14 cellular contexts compared by ENCODE assay signal in the genomic region with DNA sequence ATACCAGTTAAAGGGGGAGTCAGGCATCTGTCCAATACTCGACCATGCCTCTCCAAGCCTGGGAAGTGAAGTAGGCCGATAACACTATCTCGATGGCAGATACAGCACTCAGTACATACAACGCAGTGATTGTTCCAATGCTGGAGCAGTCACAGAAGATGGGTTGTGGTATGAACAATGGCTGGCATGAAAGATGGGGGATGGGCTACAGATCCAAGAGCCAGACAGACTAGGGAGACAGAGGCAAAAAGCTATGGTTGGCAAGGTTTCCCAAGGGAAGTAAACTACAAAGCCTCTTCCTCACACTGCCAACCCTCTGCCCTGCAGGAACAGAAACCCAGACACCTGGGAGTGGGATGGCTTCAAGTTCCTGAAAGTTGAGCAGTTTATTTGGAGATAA. TPM values are rescaled to one million over a fixed set of nuclear protein-coding genes. Genes with fewer than 3 reads are reported as not detected.
DNase-seq lines count a peak whose midpoint lies in the region; ATAC-seq and TF ChIP-seq lines count a peak whose summit lies in the region.
"Had no signal": no experiment of that assay in that cellular context is flagged by ENCODE, and none has a peak within 500 bp of the region (broad histone marks: within the 10 kb centered on the region; RNA-seq: fewer than 3 reads in every experiment).

No MANE protein-coding gene starts in this region.

- peak overlapping the region; percentile 30 to 31 for H3K27ac Mint-ChIP-seq in natural killer cell treated with Interleukin-12 subunit alpha and Interleukin-12 subunit beta and Interleukin-15 and Interleukin-18, amount 100 ng/mL, for 72 hours
- H3K27ac Mint-ChIP-seq in natural killer cell (no peak overlapping the region), immature natural killer cell (no peak overlapping the region)
- peak overlapping the region in 5 of 9 donors; percentile 29 to 86 (median 65) for H3K27ac Mint-ChIP-seq in naive thymus-derived CD4-positive, alpha-beta T cell

- no peak overlapping the region for H2BK12ac ChIP-seq in mesenchymal stem cell (ENCODE audit: low read length in 2 of 2)

- 98% methylated on average over 4 of the region's 4 CpGs for WGBS in mesenchymal stem cell

- no peak overlapping the region for H2BK5ac ChIP-seq in mesenchymal stem cell (ENCODE audit: low read depth, low read length, poor library complexity, severe bottlenecking)

- peaks cover 17% of the 10 kb centered on the region for H3K36me3 Mint-ChIP-seq in natural killer cell treated with Interleukin-12 subunit alpha and Interleukin-12 subunit beta and Interleukin-15 and Interleukin-18, amount 100 ng/mL, for 72 hours
- H3K36me3 Mint-ChIP-seq in natural killer cell (no peaks in the 10 kb centered on the region), immature natural killer cell (peaks cover 4 to 15% (median 11%) of the 10 kb centered on the region in 3 donors)
- peaks cover 5 to 42% (median 24%) of the 10 kb centered on the region in 5 donors for H3K36me3 Mint-ChIP-seq in naive thymus-derived CD4-positive, alpha-beta T cell

- H3K14ac ChIP-seq in mesenchymal stem cell (ENCODE audit: low read length in 2 of 2) = no peak overlapping the region

- no peak overlapping the region for H3K4me3 Mint-ChIP-seq in natural killer cell treated with Interleukin-12 subunit alpha and Interleukin-12 subunit beta and Interleukin-15 and Interleukin-18, amount 100 ng/mL, for 72 hours
- H3K4me3 Mint-ChIP-seq in natural killer cell (no peak overlapping the region), immature natural killer cell (no peak overlapping the region)
- no peak overlapping the region for H3K4me3 Mint-ChIP-seq in naive thymus-derived CD4-positive, alpha-beta T cell
- H3K4me3 Mint-ChIP-seq: CD4-positive, CD25-positive, alpha-beta regulatory T cell; nephron had no signal

- no peak overlapping the region for H4K8ac ChIP-seq in mesenchymal stem cell (ENCODE audit: low read length)

- intact Hi-C loops in natural killer cell (cut with micrococcal nuclease) = no loop called here
- intact Hi-C loops in naive thymus-derived CD4-positive, alpha-beta T cell (cut with micrococcal nuclease) = loop anchor here in 1 of 2 donors (2.0 kb wide), 1 partner anchor 17 kb away; no protein-coding TSS in a partner anchor

- no peak for TF ChIP-seq CTCF in natural killer cell (IDR thresholded peaks at IDR 0.05)

- CTCF ChIA-PET in naive thymus-derived CD4-positive, alpha-beta T cell (lab: Charles Lee) = no interaction called here

- H2BK15ac ChIP-seq in mesenchymal stem cell (ENCODE audit: low read depth, poor library complexity, severe bottlenecking) = no peak overlapping the region

- no peak overlapping the region for H4K91ac ChIP-seq in mesenchymal stem cell (ENCODE audit: low read length)

- H3K27ac ChIP-seq in naive thymus-derived CD4-positive, alpha-beta T cell (ENCODE audit: low read depth, low read length) = no peak overlapping the region
- H3K27ac ChIP-seq in mesenchymal stem cell (ENCODE audit: low read length, poor library complexity, severe bottlenecking) = no peak overlapping the region

- H2BK120ac ChIP-seq in mesenchymal stem cell (ENCODE audit: low read depth, low read length) = no peak overlapping the region

- peaks cover 7 to 30% of the 10 kb centered on the region in 2 donors for H3K4me1 ChIP-seq in naive thymus-derived CD4-positive, alpha-beta T cell (ENCODE audit: control insufficient read depth in 2 of 2, insufficient read depth in 2 of 2, low read length in 2 of 2)
- peaks cover 25% of the 10 kb centered on the region for H3K4me1 ChIP-seq in mesenchymal stem cell (ENCODE audit: control insufficient read depth, insufficient read depth, low read depth, low read length)

- no peaks in the 10 kb centered on the region for H3K27me3 ChIP-seq in naive thymus-derived CD4-positive, alpha-beta T cell (ENCODE audit: control insufficient read depth in 2 of 2, insufficient read depth in 2 of 2, low read length in 2 of 2)
- H3K27me3 ChIP-seq in mesenchymal stem cell (ENCODE audit: control insufficient read depth in 1 of 2, insufficient read depth in 1 of 2, low read length in 2 of 2) = no peaks in the 10 kb centered on the region

- H3K4me3 ChIP-seq in naive thymus-derived CD4-positive, alpha-beta T cell (ENCODE audit: low read length) = no peak overlapping the region
- H3K4me3 ChIP-seq in mesenchymal stem cell (ENCODE audit: insufficient read depth in 1 of 2, low read depth in 1 of 2, low read length in 2 of 2) = no peak overlapping the region

- DNase-seq in natural killer cell treated with Interleukin-12 subunit alpha and Interleukin-12 subunit beta and Interleukin-15 and Interleukin-18, amount 100 ng/mL, for 72 hours (ENCODE audit: low spot score) = no peak
- DNase-seq in natural killer cell = no peak
- peak; percentile 36 for DNase-seq in epidermal melanocyte (ENCODE audit: insufficient read length, low spot score)
- DNase-seq in naive thymus-derived CD4-positive, alpha-beta T cell = no peak
- DNase-seq in immature natural killer cell = no peak
- no peak for DNase-seq in mesenchymal stem cell
- DNase-seq in stimulated activated naive CD4-positive, alpha-beta T cell (lab: John Stamatoyannopoulos, UW) = no peak
- DNase-seq: activated CD8-positive, alpha-beta memory T cell treated with anti-CD3 and anti-CD28 coated beads, Interleukin-2, amount 50 U/mL, for 48 hours; CD4-positive, CD25-positive, alpha-beta regulatory T cell; erythroblast; NCI-H1436 treated with DMSO at 0.1 percent for 48 hours; NCI-H526 had no signal

- no peak overlapping the region for H3K23ac ChIP-seq in mesenchymal stem cell (ENCODE audit: low read length in 2 of 2)

- no peak overlapping the region for H2AFZ ChIP-seq in mesenchymal stem cell (ENCODE audit: low read depth, low read length)

- peaks cover 24% of the 10 kb centered on the region for H3K79me1 ChIP-seq in mesenchymal stem cell (replicated peaks; ENCODE audit: low read length, poor library complexity, severe bottlenecking)

- peaks cover 0 to 60% (median 5%) of the 10 kb centered on the region in 3 experiments for H3K36me3 ChIP-seq in naive thymus-derived CD4-positive, alpha-beta T cell (ENCODE audit: control insufficient read depth in 2 of 3, insufficient read depth in 3 of 3, low read length in 3 of 3)
- peaks cover 12 to 46% of the 10 kb centered on the region in 2 experiments for H3K36me3 ChIP-seq in mesenchymal stem cell (ENCODE audit: control insufficient read depth in 1 of 2, insufficient read depth in 2 of 2, low read depth in 1 of 2, low read length in 2 of 2)

- no peaks in the 10 kb centered on the region for H3K27me3 Mint-ChIP-seq in natural killer cell treated with Interleukin-12 subunit alpha and Interleukin-12 subunit beta and Interleukin-15 and Interleukin-18, amount 100 ng/mL, for 72 hours
- H3K27me3 Mint-ChIP-seq in natural killer cell (ENCODE audit: low read depth in 2 of 2) (no peaks in the 10 kb centered on the region), immature natural killer cell (ENCODE audit: low read depth in 3 of 3) (peaks cover 0 to 8% (median 7%) of the 10 kb centered on the region in 3 donors)
- H3K27me3 Mint-ChIP-seq in naive thymus-derived CD4-positive, alpha-beta T cell = no peaks in the 10 kb centered on the region
- H3K27me3 Mint-ChIP-seq: CD4-positive, CD25-positive, alpha-beta regulatory T cell had no signal

- no peak overlapping the region for H2AK5ac ChIP-seq in mesenchymal stem cell (ENCODE audit: low read length, severe bottlenecking)

- H3K9me3 ChIP-seq in naive thymus-derived CD4-positive, alpha-beta T cell (ENCODE audit: control insufficient read depth in 2 of 3, low read length in 3 of 3) = no peaks in the 10 kb centered on the region
- H3K9me3 ChIP-seq in mesenchymal stem cell (ENCODE audit: control insufficient read depth, low read length) = no peaks in the 10 kb centered on the region

- H3K4me2 ChIP-seq in mesenchymal stem cell (ENCODE audit: low read length, poor library complexity, severe bottlenecking) = no peak overlapping the region

- H3K18ac ChIP-seq in mesenchymal stem cell (ENCODE audit: low read depth in 1 of 2, low read length in 2 of 2) = no peak overlapping the region

- POLR2A ChIA-PET in naive thymus-derived CD4-positive, alpha-beta T cell (lab: Charles Lee) = no interaction called here

- H3K9me3 Mint-ChIP-seq in natural killer cell treated with Interleukin-12 subunit alpha and Interleukin-12 subunit beta and Interleukin-15 and Interleukin-18, amount 100 ng/mL, for 72 hours = no peaks in the 10 kb centered on the region
- no peaks in the 10 kb centered on the region for H3K9me3 Mint-ChIP-seq in natural killer cell
- H3K9me3 Mint-ChIP-seq in naive thymus-derived CD4-positive, alpha-beta T cell = no peaks in the 10 kb centered on the region
- H3K9me3 Mint-ChIP-seq in immature natural killer cell = no peaks in the 10 kb centered on the region
- H3K9me3 Mint-ChIP-seq: CD4-positive, CD25-positive, alpha-beta regulatory T cell; nephron had no signal

- no peak for ATAC-seq in natural killer cell treated with Interleukin-12 subunit alpha and Interleukin-12 subunit beta and Interleukin-15 and Interleukin-18, amount 100 ng/mL, for 72 hours
- ATAC-seq in natural killer cell (no peak), HG03378 (IDR thresholded peaks at IDR 0.05; ENCODE audit: unreplicated experiment) (no peak)
- ATAC-seq in naive thymus-derived CD4-positive, alpha-beta T cell = no peak

- peaks cover 46 to 57% of the 10 kb centered on the region in 2 donors for H3K4me1 Mint-ChIP-seq in natural killer cell treated with Interleukin-12 subunit alpha and Interleukin-12 subunit beta and Interleukin-15 and Interleukin-18, amount 100 ng/mL, for 72 hours (ENCODE audit: low read depth in 2 of 2)
- H3K4me1 Mint-ChIP-seq in natural killer cell = peaks cover 54 to 61% of the 10 kb centered on the region in 2 donors
- H3K4me1 Mint-ChIP-seq in naive thymus-derived CD4-positive, alpha-beta T cell = peaks cover 34 to 73% (median 65%) of the 10 kb centered on the region in 7 donors
- H3K4me1 Mint-ChIP-seq in immature natural killer cell = peaks cover 35 to 62% of the 10 kb centered on the region in 2 donors

- no peak overlapping the region for H3K9ac ChIP-seq in mesenchymal stem cell (ENCODE audit: low read length)

- no peak overlapping the region for H3K4ac ChIP-seq in mesenchymal stem cell (ENCODE audit: low read depth in 1 of 2, low read length in 2 of 2)

RNA-seq across cellular contexts. Expression of gene FKBP1A, which starts 19.2 kb away (rescaled TPM):
- total RNA-seq in natural killer cell treated with Interleukin-12 subunit alpha and Interleukin-12 subunit beta and Interleukin-15 and Interleukin-18, amount 100 ng/mL, for 72 hours = 100 to 1,000 TPM; 167 to 229 TPM
- 10 to 100 TPM; 74.6 to 76.4 (median 75.4) TPM for total RNA-seq in natural killer cell
- total RNA-seq in naive thymus-derived CD4-positive, alpha-beta T cell = 100 to 1,000 TPM in 2 of 5 experiments, 10 to 100 TPM in 3; 74.5 to 253 (median 93.1) TPM
- polyA plus RNA-seq in naive thymus-derived CD4-positive, alpha-beta T cell = 10 to 100 TPM; 46.5 to 46.7 TPM
- polyA plus RNA-seq in immature natural killer cell = 10 to 100 TPM; 45.1 to 70.7 (median 47.5) TPM
- polyA plus RNA-seq in mesenchymal stem cell (2013, experiment 1 of 2) = 511 TPM
- 515 TPM for polyA plus RNA-seq in mesenchymal stem cell (2013, experiment 2 of 2)

RNA-seq across cellular contexts. Expression of gene SDCBP2, which starts 44.7 kb away (rescaled TPM):
- 1 to 10 TPM in 1 of 2 donors, under 1 TPM in 1; 0.89 to 1.5 TPM for total RNA-seq in natural killer cell treated with Interleukin-12 subunit alpha and Interleukin-12 subunit beta and Interleukin-15 and Interleukin-18, amount 100 ng/mL, for 72 hours
- total RNA-seq in natural killer cell = 1 to 10 TPM; 2.0 to 2.7 (median 2.6) TPM
- 1 to 10 TPM; 1.0 to 3.6 (median 1.4) TPM for total RNA-seq in naive thymus-derived CD4-positive, alpha-beta T cell
- 1 to 10 TPM; 1.3 to 1.9 TPM for polyA plus RNA-seq in naive thymus-derived CD4-positive, alpha-beta T cell
- 1 to 10 TPM; 1.3 to 2.0 (median 1.8) TPM for polyA plus RNA-seq in immature natural killer cell
- polyA plus RNA-seq in mesenchymal stem cell (2013, experiment 1 of 2) = 1.6 TPM
- 1.8 TPM for polyA plus RNA-seq in mesenchymal stem cell (2013, experiment 2 of 2)

Comparison
In these comparisons a context has a peak if more than half of its experiments do, and no peak if none do; other contexts are left out.
1. H3K27ac Mint-ChIP-seq: peak in natural killer cell treated with Interleukin-12 subunit alpha and Interleukin-12 subunit beta and Interleukin-15 and Interleukin-18, amount 100 ng/mL, for 72 hours (2 of 2) and naive thymus-derived CD4-positive, alpha-beta T cell (5 of 9); none in natural killer cell (0 of 2) and immature natural killer cell (0 of 6).